Comparison of ENCODE assay signal across 18 cellular contexts in genomic region chr18:32037616-32038015, GRCh38.
"Had no signal": no experiment of that assay in that cellular context is flagged by ENCODE, and none has a peak within 500 bp of the region (broad histone marks: within the 10 kb centered on the region; RNA-seq: fewer than 3 reads in every experiment).

No MANE protein-coding gene starts in this region.

- H3K27ac ChIP-seq: body of pancreas, cardiac muscle cell, foreskin keratinocyte, hepatocyte, left lung, neural progenitor cell, uterus had no signal

- H3K4me1 ChIP-seq: body of pancreas, foreskin keratinocyte, neural progenitor cell, uterus had no signal

- H3K27me3 ChIP-seq: body of pancreas, cardiac muscle cell, foreskin keratinocyte, hepatocyte, left lung, neural progenitor cell, uterus had no signal

- H3K27me3 Mint-ChIP-seq: naive B cell; stimulated activated memory B cell treated with anti-CD40 and anti-IgM and Interleukin-4, amounts not matched to agents 10 μg/mL and 1 μg/mL and 100 μg/mL, for 72 hours had no signal

- H3K9me3 ChIP-seq: body of pancreas, left lung, uterus had no signal

- H3K9me3 Mint-ChIP-seq: naive B cell had no signal

- H3K4me3 ChIP-seq: body of pancreas, cardiac muscle cell, hepatocyte, left lung, lung, neural progenitor cell, uterus had no signal

- DNase-seq: activated CD4-positive, alpha-beta T cell treated with anti-CD3 and anti-CD28 coated beads for 1 hour; body of pancreas; foreskin keratinocyte; glutamatergic neuron; kidney glomerular epithelial cell; left lung; naive B cell; posterior cingulate gyrus; small intestine; stimulated activated CD4-positive, alpha-beta T cell treated with anti-CD3 and anti-CD28 coated beads, Interleukin-2, amount 100 ng/mL, for 24 hours; trophoblast cell; uterus had no signal

- ATAC-seq: body of pancreas, foreskin keratinocyte, left lung, sciatic nerve had no signal

- H3K9ac ChIP-seq: neural progenitor cell had no signal

- H3K4me1 Mint-ChIP-seq: neural progenitor cell had no signal

- H2AFZ ChIP-seq: hepatocyte, neural progenitor cell had no signal

- H3K36me3 Mint-ChIP-seq: neural progenitor cell had no signal

- H3K27ac Mint-ChIP-seq: neural progenitor cell had no signal

- H3K4me2 ChIP-seq: hepatocyte, neural progenitor cell had no signal

- H3K36me3 ChIP-seq: cardiac muscle cell, neural progenitor cell, uterus had no signal

- H3K79me2 ChIP-seq: hepatocyte had no signal

- H3K4me3 Mint-ChIP-seq: neural progenitor cell; stimulated activated memory B cell treated with anti-CD40 and anti-IgM and Interleukin-4, amounts not matched to agents 10 μg/mL and 1 μg/mL and 100 μg/mL, for 72 hours had no signal
